ENCODE assay signal across 8 cellular contexts in the genomic region with DNA sequence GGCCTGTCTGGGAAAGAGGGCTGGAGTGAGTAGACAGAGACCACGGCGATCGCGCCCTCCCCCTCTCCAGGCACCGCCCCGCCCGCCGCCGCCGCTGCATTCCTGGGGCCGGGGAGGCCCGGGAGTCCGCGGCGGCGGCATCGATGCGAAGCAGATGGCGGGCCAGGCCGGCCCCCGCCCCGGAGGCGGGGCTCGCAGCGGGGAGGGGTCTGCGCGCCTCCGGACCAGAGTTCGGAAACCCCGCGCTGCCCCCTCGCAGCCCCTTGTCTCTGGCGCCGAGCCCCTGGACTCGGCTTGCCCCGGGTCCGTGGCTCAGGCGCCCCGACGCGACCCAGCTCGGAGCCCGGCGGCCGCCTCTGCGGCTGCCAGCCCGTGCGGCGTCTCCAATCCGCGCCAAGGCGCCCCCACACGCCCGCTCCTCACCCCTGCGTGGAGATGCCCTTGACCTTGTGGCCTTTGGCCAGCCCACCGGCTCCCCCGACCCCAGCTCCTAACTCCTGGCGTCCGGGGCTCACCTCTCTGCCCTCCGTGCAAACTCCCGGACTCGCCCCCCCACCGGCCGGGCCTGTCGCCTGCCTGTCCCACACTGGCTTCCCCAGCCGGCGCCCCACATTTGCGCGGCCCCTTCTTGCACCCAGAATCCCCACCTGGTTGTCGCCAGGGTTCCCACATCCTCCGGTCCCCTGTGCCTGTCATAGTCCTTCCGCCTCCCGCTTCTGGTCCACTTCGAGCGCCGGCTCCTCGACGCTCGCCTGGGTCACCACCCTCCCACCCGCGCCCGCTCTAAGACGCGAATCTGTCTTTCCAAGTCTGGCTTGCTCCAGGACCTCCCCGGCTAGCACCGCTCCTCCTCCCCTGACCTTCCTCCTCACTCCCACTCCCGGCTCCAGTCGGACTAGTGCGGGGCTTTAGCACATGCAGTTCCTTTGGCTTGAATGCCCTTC. TPM values are rescaled to one million over a fixed set of nuclear protein-coding genes. Genes with fewer than 3 reads are reported as not detected.
DNase-seq lines count a peak whose midpoint lies in the region; ATAC-seq lines count a peak whose summit lies in the region.

No MANE protein-coding gene starts in this region.

- no peak for ATAC-seq in HG03196 (IDR thresholded peaks at IDR 0.05; ENCODE audit: unreplicated experiment)
- no peak for ATAC-seq in HG02678 (IDR thresholded peaks at IDR 0.05; ENCODE audit: unreplicated experiment)

- H3K9ac ChIP-seq in skeletal muscle tissue (ENCODE audit: low read depth in 1 of 3, low read length in 3 of 3), result peak overlapping the region; percentile 38 to 66 (median 40)

- peaks cover 11 to 27% (median 26%) of the 10 kb centered on the region in 3 donors for H3K4me1 ChIP-seq in skeletal muscle tissue (ENCODE audit: control insufficient read depth in 3 of 3, insufficient read depth in 3 of 3, low read length in 3 of 3)

- H3K9me3 ChIP-seq in skeletal muscle tissue (ENCODE audit: control insufficient read depth in 3 of 3, low read length in 3 of 3), result no peaks in the 10 kb centered on the region

- H3K27ac ChIP-seq in skeletal muscle tissue (ENCODE audit: low read depth, low read length), result peak overlapping the region; percentile 62

- DNase-seq in stimulated activated CD4-positive, alpha-beta T cell treated with anti-CD3 and anti-CD28 coated beads, Interleukin-12 subunit alpha, Interleukin-12 subunit beta, amount 100 ng/mL, for 4 hours, result peak; percentile 24
- DNase-seq in stimulated activated CD4-positive, alpha-beta T cell treated with anti-CD3 and anti-CD28 coated beads, Interleukin-4, amount 100 ng/mL, for 24 hours, result no peak
- DNase-seq in activated naive CD4-positive, alpha-beta T cell treated with anti-CD3 and anti-CD28 coated beads, Interleukin-2, amount 50 U/mL, for 16 hours, result peak; percentile 36
- DNase-seq in HT-29 (ENCODE audit: low spot score), result no peak

- H3K27me3 ChIP-seq in skeletal muscle tissue (ENCODE audit: control insufficient read depth in 3 of 3, insufficient read depth in 3 of 3, low read length in 3 of 3), result peaks cover 36 to 50% (median 44%) of the 10 kb centered on the region in 3 donors

- no peaks in the 10 kb centered on the region for H3K36me3 ChIP-seq in skeletal muscle tissue (ENCODE audit: control insufficient read depth in 3 of 3, insufficient read depth in 3 of 3, low read length in 3 of 3)

- H3K4me3 ChIP-seq in iPS-11a (ENCODE audit: low read depth, low read length) (peak overlapping the region; percentile 60), skeletal muscle tissue (ENCODE audit: low read length in 3 of 3) (peak overlapping the region; percentile 58 to 74 (median 73))

RNA-seq across cellular contexts. Expression of a gene that starts 1.0 kb away (rescaled TPM):
- total RNA-seq in skeletal muscle tissue, result 7.8 TPM
- 0.18 and 0.39 TPM in 2 replicates for total RNA-seq in HT-29 (2014; rRNA removed; shearing (Covaris generic))

RNA-seq across cellular contexts. Expression of a gene that starts 42.6 kb away (rescaled TPM):
- 9.9 TPM for total RNA-seq in skeletal muscle tissue
- 18.6 and 22.2 TPM in 2 replicates for total RNA-seq in HT-29 (2014; rRNA removed; shearing (Covaris generic))

RNA-seq across cellular contexts. Expression of a gene that starts 59.0 kb away (rescaled TPM):
- total RNA-seq in skeletal muscle tissue, result 35.5 TPM
- 12.8 and 15.7 TPM in 2 replicates for total RNA-seq in HT-29 (2014; rRNA removed; shearing (Covaris generic))

Comparison
In these comparisons a context has a peak if more than half of its experiments do, and no peak if none do; other contexts are left out.
1. DNase-seq: peak in stimulated activated CD4-positive, alpha-beta T cell treated with anti-CD3 and anti-CD28 coated beads, Interleukin-12 subunit alpha, Interleukin-12 subunit beta, amount 100 ng/mL, for 4 hours (single experiment) and activated naive CD4-positive, alpha-beta T cell treated with anti-CD3 and anti-CD28 coated beads, Interleukin-2, amount 50 U/mL, for 16 hours (single experiment); none in stimulated activated CD4-positive, alpha-beta T cell treated with anti-CD3 and anti-CD28 coated beads, Interleukin-4, amount 100 ng/mL, for 24 hours (single experiment) and HT-29 (single experiment).